ENCODE assay signal across 8 cellular contexts in the genomic region with DNA sequence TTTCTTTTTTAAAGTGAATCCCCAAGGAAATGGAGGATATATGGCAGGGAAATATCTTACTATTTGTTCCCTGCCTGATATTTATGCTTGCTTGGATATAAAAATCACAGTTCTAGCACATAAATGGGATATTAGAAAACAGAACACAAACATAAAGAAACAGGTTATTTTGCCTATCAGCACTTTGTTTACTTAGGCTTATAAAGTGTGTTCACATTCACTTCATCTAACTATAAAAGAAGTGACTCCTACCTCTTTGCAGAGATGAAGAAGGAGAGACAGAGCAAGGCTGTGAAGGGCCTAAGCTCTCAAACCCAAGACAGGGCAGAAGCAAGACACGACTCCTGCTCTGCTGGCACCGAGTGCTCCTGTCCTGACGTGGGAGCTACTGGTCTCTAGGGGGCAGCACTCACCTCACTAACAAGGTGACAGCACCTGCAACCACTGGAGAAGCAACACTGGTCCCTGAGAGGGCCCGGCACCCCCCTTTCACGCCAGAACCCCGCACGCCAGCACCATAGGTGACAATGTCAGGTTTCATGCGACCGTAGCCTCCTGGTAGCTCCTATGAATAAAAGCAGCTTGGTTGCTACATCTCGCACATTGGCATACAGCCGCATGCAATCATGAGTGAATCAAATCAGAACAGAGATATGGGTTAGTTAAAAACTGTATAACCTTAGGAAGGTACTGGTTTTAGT. TPM values are rescaled to one million over a fixed set of nuclear protein-coding genes. Genes with fewer than 3 reads are reported as not detected.
DNase-seq lines count a peak whose midpoint lies in the region; ATAC-seq lines count a peak whose summit lies in the region.

No MANE protein-coding gene starts in this region.

- H3K9me3 Mint-ChIP-seq in activated CD8-positive, alpha-beta memory T cell treated with anti-CD3 and anti-CD28 coated beads, Interleukin-2, amount 10 ng/mL, durations not matched to agents 7 days and 5 days (ENCODE audit: low read depth): no peaks in the 10 kb centered on the region
- H3K9me3 Mint-ChIP-seq in natural killer cell treated with Interleukin-12 subunit alpha and Interleukin-12 subunit beta and Interleukin-15 and Interleukin-18, amount 100 ng/mL, for 72 hours: no peaks in the 10 kb centered on the region

- CTCF ChIA-PET in activated CD8-positive, alpha-beta memory T cell treated with anti-CD3 and anti-CD28 coated beads, Interleukin-2, amount 10 ng/mL, durations not matched to agents 7 days and 5 days (lab: Charles Lee): interaction anchor here (0.6 to 9.3 kb wide), 32 partner anchors 10 to 183 kb away, joined by 3 to 143 read pairs (median 4); partner anchors contain the start of genes DNAAF1, HSDL1, MBTPS1 and TAF1C

- ATAC-seq in HG03045 (IDR thresholded peaks at IDR 0.05; ENCODE audit: unreplicated experiment) (peak; percentile 40), HG03565 (IDR thresholded peaks at IDR 0.05; ENCODE audit: unreplicated experiment) (no peak)
- ATAC-seq in activated CD8-positive, alpha-beta memory T cell treated with anti-CD3 and anti-CD28 coated beads, Interleukin-2, amount 10 ng/mL, durations not matched to agents 7 days and 5 days: peak; percentile 87
- peak; percentile 58 to 70 for ATAC-seq in natural killer cell treated with Interleukin-12 subunit alpha and Interleukin-12 subunit beta and Interleukin-15 and Interleukin-18, amount 100 ng/mL, for 72 hours

- H3K27ac ChIP-seq in epithelial cell of prostate (no peak overlapping the region), substantia nigra (ENCODE audit: low read depth, low read length, poor library complexity, severe bottlenecking) (peak overlapping the region; percentile 12)

- peak; percentile 77 for DNase-seq in ELR (ENCODE audit: low read depth)
- DNase-seq in NCI-H82 (lab: John Stamatoyannopoulos, UW): peak; percentile 83
- peak; percentile 85 for DNase-seq in activated CD8-positive, alpha-beta memory T cell treated with anti-CD3 and anti-CD28 coated beads, Interleukin-2, amount 10 ng/mL, durations not matched to agents 7 days and 5 days
- DNase-seq in epithelial cell of prostate (ENCODE audit: low read depth, low spot score): peak; percentile 34
- no peak for DNase-seq in natural killer cell treated with Interleukin-12 subunit alpha and Interleukin-12 subunit beta and Interleukin-15 and Interleukin-18, amount 100 ng/mL, for 72 hours (ENCODE audit: low spot score)
- DNase-seq in substantia nigra (lab: John Stamatoyannopoulos, UW): peak in 13 of 49 donors; percentile 3 to 53 (median 23)

- peaks cover 50% of the 10 kb centered on the region for H3K4me1 Mint-ChIP-seq in activated CD8-positive, alpha-beta memory T cell treated with anti-CD3 and anti-CD28 coated beads, Interleukin-2, amount 10 ng/mL, durations not matched to agents 7 days and 5 days
- H3K4me1 Mint-ChIP-seq in natural killer cell treated with Interleukin-12 subunit alpha and Interleukin-12 subunit beta and Interleukin-15 and Interleukin-18, amount 100 ng/mL, for 72 hours (ENCODE audit: low read depth in 2 of 2): peaks cover 34 to 42% of the 10 kb centered on the region in 2 donors

- no peak overlapping the region for H3K4me3 Mint-ChIP-seq in activated CD8-positive, alpha-beta memory T cell treated with anti-CD3 and anti-CD28 coated beads, Interleukin-2, amount 10 ng/mL, durations not matched to agents 7 days and 5 days
- H3K4me3 Mint-ChIP-seq in natural killer cell treated with Interleukin-12 subunit alpha and Interleukin-12 subunit beta and Interleukin-15 and Interleukin-18, amount 100 ng/mL, for 72 hours: peak overlapping the region; percentile 24

- peaks cover 37% of the 10 kb centered on the region for H3K36me3 Mint-ChIP-seq in activated CD8-positive, alpha-beta memory T cell treated with anti-CD3 and anti-CD28 coated beads, Interleukin-2, amount 10 ng/mL, durations not matched to agents 7 days and 5 days
- peaks cover 34% of the 10 kb centered on the region for H3K36me3 Mint-ChIP-seq in natural killer cell treated with Interleukin-12 subunit alpha and Interleukin-12 subunit beta and Interleukin-15 and Interleukin-18, amount 100 ng/mL, for 72 hours

- H3K27ac Mint-ChIP-seq in activated CD8-positive, alpha-beta memory T cell treated with anti-CD3 and anti-CD28 coated beads, Interleukin-2, amount 10 ng/mL, durations not matched to agents 7 days and 5 days: peak overlapping the region; percentile 25
- no peak overlapping the region for H3K27ac Mint-ChIP-seq in natural killer cell treated with Interleukin-12 subunit alpha and Interleukin-12 subunit beta and Interleukin-15 and Interleukin-18, amount 100 ng/mL, for 72 hours

- no peaks in the 10 kb centered on the region for H3K27me3 Mint-ChIP-seq in activated CD8-positive, alpha-beta memory T cell treated with anti-CD3 and anti-CD28 coated beads, Interleukin-2, amount 10 ng/mL, durations not matched to agents 7 days and 5 days
- H3K27me3 Mint-ChIP-seq in natural killer cell treated with Interleukin-12 subunit alpha and Interleukin-12 subunit beta and Interleukin-15 and Interleukin-18, amount 100 ng/mL, for 72 hours: no peaks in the 10 kb centered on the region

RNA-seq across cellular contexts. Expression of gene MBTPS1, which starts 32.0 kb away (rescaled TPM):
- 10 to 100 TPM; 56.1 to 57.8 TPM for total RNA-seq in activated CD8-positive, alpha-beta memory T cell treated with anti-CD3 and anti-CD28 coated beads, Interleukin-2, amount 10 ng/mL, durations not matched to agents 7 days and 5 days
- total RNA-seq in natural killer cell treated with Interleukin-12 subunit alpha and Interleukin-12 subunit beta and Interleukin-15 and Interleukin-18, amount 100 ng/mL, for 72 hours: 10 to 100 TPM; 65.4 to 83.4 TPM

RNA-seq across cellular contexts. Expression of gene SLC38A8, which starts 42.1 kb away (rescaled TPM):
- total RNA-seq in activated CD8-positive, alpha-beta memory T cell treated with anti-CD3 and anti-CD28 coated beads, Interleukin-2, amount 10 ng/mL, durations not matched to agents 7 days and 5 days: not detected
- not detected for total RNA-seq in natural killer cell treated with Interleukin-12 subunit alpha and Interleukin-12 subunit beta and Interleukin-15 and Interleukin-18, amount 100 ng/mL, for 72 hours
